In genomic region chr4:99949999-99950912, GRCh38 we compare ENCODE assay signal across 9 cellular contexts.
A peak's percentile ranks its signal among the peaks of the same experiment; 100 is the strongest.
DNase-seq lines count a peak whose midpoint lies in the region; ATAC-seq and FAIRE-seq lines count a peak whose summit lies in the region.
"Had no signal": no experiment of that assay in that cellular context is flagged by ENCODE, and none has a peak within 500 bp of the region (broad histone marks: within the 10 kb centered on the region; RNA-seq: fewer than 3 reads in every experiment).

H2AZ1 (minus strand) TSS chr4:99950275; CDS start chr4:99950170, 105 bp downstream.

- peak; percentile 97 for DNase-seq in AG20443 (ENCODE audit: low spot score)
- peak; percentile 98 to 99 for DNase-seq in NCI-H446 (lab: John Stamatoyannopoulos, UW)
- DNase-seq in activated CD4-positive, CD25-positive, alpha-beta regulatory T cell treated with anti-CD3 and anti-CD28 coated beads, Interleukin-2, amount 50 U/mL, for 16 hours (ENCODE audit: low read depth, low spot score) = peak; percentile 97
- DNase-seq in cerebellar cortex (ENCODE audit: low spot score) = peak; percentile 100
- peak; percentile 96 for DNase-seq in stimulated activated CD4-positive, alpha-beta T cell treated with anti-CD3 and anti-CD28 coated beads, Interleukin-12 subunit alpha, Interleukin-12 subunit beta, amount 100 ng/mL, for 4 hours

- ATAC-seq in GM19043 (IDR thresholded peaks at IDR 0.05; ENCODE audit: low read depth, unreplicated experiment) (peak; percentile 51), HG03354 (IDR thresholded peaks at IDR 0.05; ENCODE audit: poor library complexity, severe bottlenecking, unreplicated experiment) (peak; percentile 66)

- peak; percentile 68 for FAIRE-seq in islet of Langerhans (lab: Jason Lieb, UNC)
- FAIRE-seq: colon had no signal

Comparison
In these comparisons a context has a peak if more than half of its experiments do, and no peak if none do; other contexts are left out.
1. Peak in every context shown above with its lines: DNase-seq and ATAC-seq.